8 cellular contexts compared by ENCODE assay signal in the genomic region with DNA sequence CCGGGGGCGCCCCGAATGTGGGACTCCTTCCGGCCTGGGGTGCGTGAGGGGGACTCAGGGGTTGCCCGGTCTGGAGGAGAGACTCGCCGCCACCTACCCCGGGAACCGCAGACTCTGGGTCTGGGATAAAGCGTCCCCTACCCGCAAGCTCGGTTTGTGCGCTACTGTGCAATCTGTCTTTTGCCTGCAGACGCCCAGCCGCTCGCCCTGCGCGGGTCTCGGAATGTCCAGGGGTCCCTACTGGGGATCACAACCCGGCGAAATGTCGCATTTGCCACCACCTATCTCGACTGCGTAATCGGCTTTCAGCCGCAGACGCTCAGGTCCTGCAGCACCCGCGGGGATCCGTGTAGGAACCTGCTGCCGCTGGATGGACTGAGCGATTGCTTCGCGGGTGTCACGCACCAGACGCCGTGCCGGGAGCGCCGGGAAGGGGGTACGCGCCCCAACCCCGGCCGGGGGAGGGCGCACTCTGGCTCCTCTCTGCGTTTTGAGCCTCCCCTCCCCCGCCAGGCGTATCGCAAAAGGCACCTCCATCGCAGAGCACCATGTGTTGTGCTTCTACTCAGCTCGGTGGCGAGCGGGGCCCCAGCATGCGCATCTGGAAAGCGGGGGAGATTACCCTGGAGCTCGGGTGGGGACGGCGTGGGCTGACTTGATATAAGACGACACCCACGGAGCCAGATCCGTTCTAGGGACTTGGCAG. TPM values are rescaled to one million over a fixed set of nuclear protein-coding genes. Genes with fewer than 3 reads are reported as not detected.
DNase-seq lines count a peak whose midpoint lies in the region; ATAC-seq and TF ChIP-seq lines count a peak whose summit lies in the region.

No MANE protein-coding gene starts in this region.

- no peaks in the 10 kb centered on the region for H3K27me3 ChIP-seq in BE2C

- DNase-seq in BE2C (peak; percentile 44), KG1 (lab: John Stamatoyannopoulos, UW) (peak; percentile 55), T-helper 1 cell (peak; percentile 46 to 79 (median 71)), hippocampal formation (lab: John Stamatoyannopoulos, UW) (peak; percentile 52), sciatic nerve (ENCODE audit: low spot score) (peak; percentile 80)

- no peak for TF ChIP-seq CTCF in BE2C (IDR thresholded peaks at IDR 0.05; ENCODE audit: low read depth, low read length)

- intact Hi-C loops in sciatic nerve (cut with DNase I): no loop called here

- H3K9me3 ChIP-seq in BE2C: no peaks in the 10 kb centered on the region

- H3K36me3 ChIP-seq in BE2C: no peaks in the 10 kb centered on the region

- peak overlapping the region; percentile 64 for H3K4me3 ChIP-seq in BE2C (ENCODE audit: low read depth, low read length)

- no peaks in the 10 kb centered on the region for H3K4me1 ChIP-seq in BE2C

- ATAC-seq in GM19328 (IDR thresholded peaks at IDR 0.05; ENCODE audit: unreplicated experiment) (peak; percentile 16), sciatic nerve (peak; percentile 49), HG02884 (IDR thresholded peaks at IDR 0.05; ENCODE audit: unreplicated experiment) (no peak)

- H3K27ac ChIP-seq in angular gyrus (ENCODE audit: low read depth, low read length): peak overlapping the region; percentile 88

RNA-seq across cellular contexts. Expression of a gene that starts 0.8 kb away (rescaled TPM):
- polyA plus RNA-seq in BE2C (2012; ENCODE audit: insufficient read depth, insufficient read length, low read depth): 38.8 TPM
- total RNA-seq in sciatic nerve: 81.7 TPM

RNA-seq across cellular contexts. Expression of a gene that starts 31.9 kb away (rescaled TPM):
- 25.7 TPM for polyA plus RNA-seq in BE2C (2012; ENCODE audit: insufficient read depth, insufficient read length, low read depth)
- 40.0 TPM for total RNA-seq in sciatic nerve

RNA-seq across cellular contexts. Expression of a gene that starts 32.0 kb away (rescaled TPM):
- 24.0 TPM for polyA plus RNA-seq in BE2C (2012; ENCODE audit: insufficient read depth, insufficient read length, low read depth)
- 40.4 TPM for total RNA-seq in sciatic nerve

RNA-seq across cellular contexts. Expression of a gene that starts 56.3 kb away (rescaled TPM):
- not detected for polyA plus RNA-seq in BE2C (2012; ENCODE audit: insufficient read depth, insufficient read length, low read depth)
- total RNA-seq in sciatic nerve: not detected

RNA-seq across cellular contexts. Expression of a gene that starts 57.7 kb away (rescaled TPM):
- polyA plus RNA-seq in BE2C (2012; ENCODE audit: insufficient read depth, insufficient read length, low read depth): not detected
- total RNA-seq in sciatic nerve: not detected
